Comparison of ENCODE assay signal across 1 cellular context in genomic region chr15:62094398-62094797, GRCh38.
TF ChIP-seq lines count a peak whose summit lies in the region.

No MANE protein-coding gene starts in this region.

TF ChIP-seq in K562, 482 proteins besides CTCF, POLR2A, EP300 and RAD21 (continues in another document):
- TF ChIP-seq NCOA2 (IDR thresholded peaks at IDR 0.05; ENCODE audit: partially characterized antibody in 2 of 2) (peak in 1 of 2 experiments; percentile 41), CC2D1A (IDR thresholded peaks at IDR 0.05) (peak; percentile 91; the same call in 1 of the 2 replicates), ZNF224 (CRISPR knock-in tag; IDR thresholded peaks at IDR 0.05) (no peak), HNRNPH1 (optimal IDR thresholded peaks at IDR 0.05; ENCODE audit: low read depth, low read length) (no peak), KLF16 (IDR thresholded peaks at IDR 0.05) (peak; percentile 96), KDM1A (IDR thresholded peaks at IDR 0.05) (peak; percentile 98 to 99), NR4A1 (CRISPR knock-in tag; IDR thresholded peaks at IDR 0.05) (no peak), NR4A1 (tag; IDR thresholded peaks at IDR 0.05) (peak; percentile 91), JUND (IDR thresholded peaks at IDR 0.05; ENCODE audit: borderline replicate concordance, low read depth, low read length) (peak; percentile 54; the same call in 1 of the 2 replicates), JUND (tag; IDR thresholded peaks at IDR 0.05; ENCODE audit: borderline replicate concordance, low read depth, low read length) (peak; percentile 15; the same call in 1 of the 3 replicates), HDAC1 (IDR thresholded peaks at IDR 0.05) (peak in 1 of 2 experiments; percentile 97; a peak in 2 of 4 replicates), HDGF (IDR thresholded peaks at IDR 0.05) (no peak), HDAC2 (IDR thresholded peaks at IDR 0.05) (peak; percentile 99), ZNF584 (CRISPR knock-in tag; IDR thresholded peaks at IDR 0.05; ENCODE audit: low read depth) (0 out of 2 replicates have a peak, but pooled peaks have one; percentile 81), MBD2 (IDR thresholded peaks at IDR 0.05; ENCODE audit: borderline replicate concordance, low read depth) (peak; percentile 15; the same call in 1 of the 2 replicates), CBX5 (IDR thresholded peaks at IDR 0.05; ENCODE audit: borderline replicate concordance, low read depth) (no peak), ATF1 (CRISPR knock-in tag; IDR thresholded peaks at IDR 0.05) (no peak), ATF1 (tag; IDR thresholded peaks at IDR 0.05) (peak; percentile 60; the same call in 1 of the 2 replicates), SIN3A (IDR thresholded peaks at IDR 0.05; ENCODE audit: borderline replicate concordance in 2 of 2, control insufficient read depth in 1 of 2, low read depth in 2 of 2, low read length in 2 of 2) (no peak), ZNF589 (CRISPR knock-in tag; IDR thresholded peaks at IDR 0.05; ENCODE audit: low read depth) (peak; percentile 71; the same call in 1 of the 2 replicates), ZNF512 (tag; IDR thresholded peaks at IDR 0.05) (no peak), EGR1 (conservative IDR thresholded peaks at IDR 0.05) (peak; percentile 35; the same call in 1 of the 2 replicates), SP1 (CRISPR knock-in tag; IDR thresholded peaks at IDR 0.05) (no peak), CCAR2 (IDR thresholded peaks at IDR 0.05; ENCODE audit: low read depth, low read length) (no peak), GTF2E2 (tag; IDR thresholded peaks at IDR 0.05) (no peak), DPF2 (IDR thresholded peaks at IDR 0.05) (peak; percentile 89), ZNF639 (CRISPR knock-in tag; conservative IDR thresholded peaks at IDR 0.05 in 1 of 2, IDR thresholded peaks at IDR 0.05 in 1 of 2) (peak in 1 of 2 experiments; percentile 83; a peak in 2 of 4 replicates), ZBTB9 (CRISPR knock-in tag; IDR thresholded peaks at IDR 0.05) (peak; percentile 67; the same call in 1 of the 2 replicates), ATF6 (CRISPR knock-in tag; IDR thresholded peaks at IDR 0.05) (no peak), ZBTB12 (CRISPR knock-in tag; IDR thresholded peaks at IDR 0.05) (0 out of 2 replicates have a peak, but pooled peaks have one; percentile 44), RBM34 (IDR thresholded peaks at IDR 0.05; ENCODE audit: borderline replicate concordance, insufficient read depth, low read length) (no peak), MTA2 (IDR thresholded peaks at IDR 0.05; ENCODE audit: low read depth) (peak; percentile 90), EP400 (IDR thresholded peaks at IDR 0.05) (peak; percentile 25; the same call in 1 of the 2 replicates), MED1 (CRISPR knock-in tag; IDR thresholded peaks at IDR 0.05; ENCODE audit: borderline replicate concordance) (no peak)
- TF ChIP-seq, protein P1, sequence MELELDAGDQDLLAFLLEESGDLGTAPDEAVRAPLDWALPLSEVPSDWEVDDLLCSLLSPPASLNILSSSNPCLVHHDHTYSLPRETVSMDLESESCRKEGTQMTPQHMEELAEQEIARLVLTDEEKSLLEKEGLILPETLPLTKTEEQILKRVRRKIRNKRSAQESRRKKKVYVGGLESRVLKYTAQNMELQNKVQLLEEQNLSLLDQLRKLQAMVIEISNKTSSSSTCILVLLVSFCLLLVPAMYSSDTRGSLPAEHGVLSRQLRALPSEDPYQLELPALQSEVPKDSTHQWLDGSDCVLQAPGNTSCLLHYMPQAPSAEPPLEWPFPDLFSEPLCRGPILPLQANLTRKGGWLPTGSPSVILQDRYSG (tag; conservative IDR thresholded peaks at IDR 0.05; ENCODE audit: low read depth), result no peak
- TF ChIP-seq, protein P2, sequence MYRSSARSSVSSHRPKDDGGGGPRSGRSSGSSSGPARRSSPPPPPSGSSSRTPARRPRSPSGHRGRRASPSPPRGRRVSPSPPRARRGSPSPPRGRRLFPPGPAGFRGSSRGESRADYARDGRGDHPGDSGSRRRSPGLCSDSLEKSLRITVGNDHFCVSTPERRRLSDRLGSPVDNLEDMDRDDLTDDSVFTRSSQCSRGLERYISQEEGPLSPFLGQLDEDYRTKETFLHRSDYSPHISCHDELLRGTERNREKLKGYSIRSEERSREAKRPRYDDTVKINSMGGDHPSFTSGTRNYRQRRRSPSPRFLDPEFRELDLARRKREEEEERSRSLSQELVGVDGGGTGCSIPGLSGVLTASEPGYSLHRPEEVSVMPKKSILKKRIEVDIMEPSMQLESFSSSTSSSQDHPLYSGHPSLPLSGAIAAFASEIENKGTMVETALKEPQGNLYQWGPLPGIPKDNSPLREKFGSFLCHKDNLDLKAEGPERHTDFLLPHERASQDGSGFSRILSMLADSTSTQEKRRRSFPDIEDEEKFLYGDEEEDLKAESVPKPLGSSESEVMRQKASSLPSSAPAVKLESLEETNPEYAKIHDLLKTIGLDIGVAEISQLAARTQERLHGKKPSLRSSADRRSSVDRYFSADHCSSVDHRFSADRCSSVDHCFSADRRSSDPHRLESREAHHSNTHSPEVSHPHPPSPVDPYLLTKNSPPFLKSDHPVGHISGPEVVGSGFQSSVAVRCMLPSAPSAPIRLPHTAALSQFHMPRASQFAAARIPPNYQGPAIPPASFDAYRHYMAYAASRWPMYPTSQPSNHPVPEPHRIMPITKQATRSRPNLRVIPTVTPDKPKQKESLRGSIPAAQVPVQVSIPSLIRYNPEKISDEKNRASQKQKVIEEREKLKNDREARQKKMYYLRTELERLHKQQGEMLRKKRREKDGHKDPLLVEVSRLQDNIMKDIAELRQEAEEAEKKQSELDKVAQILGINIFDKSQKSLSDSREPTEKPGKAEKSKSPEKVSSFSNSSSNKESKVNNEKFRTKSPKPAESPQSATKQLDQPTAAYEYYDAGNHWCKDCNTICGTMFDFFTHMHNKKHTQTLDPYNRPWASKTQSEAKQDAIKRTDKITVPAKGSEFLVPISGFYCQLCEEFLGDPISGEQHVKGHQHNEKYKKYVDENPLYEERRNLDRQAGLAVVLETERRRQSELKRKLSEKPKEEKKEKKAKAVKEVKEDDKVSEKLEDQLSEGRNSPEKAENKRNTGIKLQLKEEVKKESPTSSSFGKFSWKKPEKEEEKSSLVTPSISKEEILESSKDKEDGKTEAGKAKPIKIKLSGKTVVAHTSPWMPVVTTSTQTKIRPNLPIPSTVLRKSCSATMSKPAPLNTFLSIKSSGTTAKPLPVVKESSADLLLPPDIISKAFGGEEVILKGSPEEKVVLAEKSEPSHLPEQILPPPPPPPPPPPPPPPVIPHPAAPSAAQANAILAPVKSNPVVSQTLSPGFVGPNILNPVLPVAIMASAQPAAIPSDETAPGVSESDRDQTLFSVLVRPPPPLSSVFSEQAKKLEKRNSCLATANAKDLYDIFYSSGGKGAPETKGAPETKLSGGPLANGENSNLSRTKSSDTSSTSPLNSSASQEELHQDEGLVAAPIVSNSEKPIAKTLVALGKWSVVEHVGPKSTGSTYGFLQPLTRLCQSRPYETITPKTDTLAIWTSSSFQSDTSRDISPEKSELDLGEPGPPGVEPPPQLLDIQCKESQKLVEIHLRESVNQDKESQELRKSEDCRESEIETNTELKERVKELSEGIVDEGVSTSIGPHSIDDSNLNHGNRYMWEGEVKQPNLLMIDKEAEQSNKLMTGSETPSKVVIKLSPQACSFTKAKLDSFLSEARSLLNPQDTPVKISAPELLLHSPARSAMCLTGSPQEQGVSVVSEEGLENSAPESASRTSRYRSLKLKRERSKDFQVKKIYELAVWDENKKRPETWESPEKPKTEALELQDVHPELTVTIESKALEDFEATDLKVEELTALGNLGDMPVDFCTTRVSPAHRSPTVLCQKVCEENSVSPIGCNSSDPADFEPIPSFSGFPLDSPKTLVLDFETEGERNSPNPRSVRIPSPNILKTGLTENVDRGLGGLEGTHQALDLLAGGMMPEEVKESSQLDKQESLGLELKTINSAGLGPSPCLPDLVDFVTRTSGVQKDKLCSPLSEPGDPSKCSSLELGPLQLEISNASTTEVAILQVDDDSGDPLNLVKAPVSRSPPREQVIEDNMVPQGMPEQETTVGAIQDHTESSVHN (IDR thresholded peaks at IDR 0.05; ENCODE audit: borderline replicate concordance in 1 of 2, low read depth in 1 of 2), result no peak
- TF ChIP-seq, protein P3, sequence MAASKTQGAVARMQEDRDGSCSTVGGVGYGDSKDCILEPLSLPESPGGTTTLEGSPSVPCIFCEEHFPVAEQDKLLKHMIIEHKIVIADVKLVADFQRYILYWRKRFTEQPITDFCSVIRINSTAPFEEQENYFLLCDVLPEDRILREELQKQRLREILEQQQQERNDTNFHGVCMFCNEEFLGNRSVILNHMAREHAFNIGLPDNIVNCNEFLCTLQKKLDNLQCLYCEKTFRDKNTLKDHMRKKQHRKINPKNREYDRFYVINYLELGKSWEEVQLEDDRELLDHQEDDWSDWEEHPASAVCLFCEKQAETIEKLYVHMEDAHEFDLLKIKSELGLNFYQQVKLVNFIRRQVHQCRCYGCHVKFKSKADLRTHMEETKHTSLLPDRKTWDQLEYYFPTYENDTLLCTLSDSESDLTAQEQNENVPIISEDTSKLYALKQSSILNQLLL (CRISPR knock-in tag; IDR thresholded peaks at IDR 0.05; ENCODE audit: borderline replicate concordance), result no peak
- TF ChIP-seq, protein P4, sequence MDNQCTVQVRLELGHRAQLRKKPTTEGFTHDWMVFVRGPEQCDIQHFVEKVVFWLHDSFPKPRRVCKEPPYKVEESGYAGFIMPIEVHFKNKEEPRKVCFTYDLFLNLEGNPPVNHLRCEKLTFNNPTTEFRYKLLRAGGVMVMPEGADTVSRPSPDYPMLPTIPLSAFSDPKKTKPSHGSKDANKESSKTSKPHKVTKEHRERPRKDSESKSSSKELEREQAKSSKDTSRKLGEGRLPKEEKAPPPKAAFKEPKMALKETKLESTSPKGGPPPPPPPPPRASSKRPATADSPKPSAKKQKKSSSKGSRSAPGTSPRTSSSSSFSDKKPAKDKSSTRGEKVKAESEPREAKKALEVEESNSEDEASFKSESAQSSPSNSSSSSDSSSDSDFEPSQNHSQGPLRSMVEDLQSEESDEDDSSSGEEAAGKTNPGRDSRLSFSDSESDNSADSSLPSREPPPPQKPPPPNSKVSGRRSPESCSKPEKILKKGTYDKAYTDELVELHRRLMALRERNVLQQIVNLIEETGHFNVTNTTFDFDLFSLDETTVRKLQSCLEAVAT (IDR thresholded peaks at IDR 0.05), result peak in 1 of 2 experiments; percentile 83; a peak in 2 of 4 replicates
- TF ChIP-seq, protein P5, sequence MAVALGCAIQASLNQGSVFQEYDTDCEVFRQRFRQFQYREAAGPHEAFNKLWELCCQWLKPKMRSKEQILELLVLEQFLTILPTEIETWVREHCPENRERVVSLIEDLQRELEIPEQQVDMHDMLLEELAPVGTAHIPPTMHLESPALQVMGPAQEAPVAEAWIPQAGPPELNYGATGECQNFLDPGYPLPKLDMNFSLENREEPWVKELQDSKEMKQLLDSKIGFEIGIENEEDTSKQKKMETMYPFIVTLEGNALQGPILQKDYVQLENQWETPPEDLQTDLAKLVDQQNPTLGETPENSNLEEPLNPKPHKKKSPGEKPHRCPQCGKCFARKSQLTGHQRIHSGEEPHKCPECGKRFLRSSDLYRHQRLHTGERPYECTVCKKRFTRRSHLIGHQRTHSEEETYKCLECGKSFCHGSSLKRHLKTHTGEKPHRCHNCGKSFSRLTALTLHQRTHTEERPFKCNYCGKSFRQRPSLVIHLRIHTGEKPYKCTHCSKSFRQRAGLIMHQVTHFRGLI (CRISPR knock-in tag; IDR thresholded peaks at IDR 0.05), result 0 out of 2 replicates have a peak, but pooled peaks have one; percentile 15
